In genomic region chr15:83107841-83108181, GRCh38 we compare ENCODE assay signal across 9 cellular contexts. TPM values are rescaled to one million over a fixed set of nuclear protein-coding genes. Genes with fewer than 3 reads are reported as not detected.
DNase-seq lines count a peak whose midpoint lies in the region; ATAC-seq, FAIRE-seq and TF ChIP-seq lines count a peak whose summit lies in the region.
"Had no signal": no experiment of that assay in that cellular context is flagged by ENCODE, and none has a peak within 500 bp of the region (broad histone marks: within the 10 kb centered on the region; RNA-seq: fewer than 3 reads in every experiment).

No MANE protein-coding gene starts in this region.

- H3K79me2 ChIP-seq in DND-41 (ENCODE audit: insufficient read depth, low read length), result no peaks in the 10 kb centered on the region
- H3K79me2 ChIP-seq in endothelial cell of umbilical vein (ENCODE audit: control insufficient read depth, insufficient read depth, low read length), result peaks cover 26% of the 10 kb centered on the region

- H3K27ac ChIP-seq in DND-41 (ENCODE audit: low read length), result peak overlapping the region; percentile 61; the same call in 1 of the 2 replicates
- peak overlapping the region; percentile 95 for H3K27ac ChIP-seq in endothelial cell of umbilical vein (ENCODE audit: insufficient read depth, low read depth, low read length)
- H3K27ac ChIP-seq in neutrophil, result peak overlapping the region; percentile 97

- H3K9ac ChIP-seq in DND-41 (ENCODE audit: low read depth, low read length), result peak overlapping the region; percentile 43
- peak overlapping the region; percentile 94 for H3K9ac ChIP-seq in endothelial cell of umbilical vein (replicated peaks; ENCODE audit: extremely low read depth, insufficient read depth, low read length)

- H3K9me3 ChIP-seq in DND-41 (ENCODE audit: insufficient read depth, low read length, severe bottlenecking) (no peaks in the 10 kb centered on the region), endothelial cell of umbilical vein (replicated peaks; ENCODE audit: control insufficient read depth, insufficient read depth, low read length) (no peaks in the 10 kb centered on the region), neutrophil (no peaks in the 10 kb centered on the region)

- H3K27me3 ChIP-seq in DND-41 (ENCODE audit: insufficient read depth, low read length, poor library complexity) (no peaks in the 10 kb centered on the region), endothelial cell of umbilical vein (ENCODE audit: control insufficient read depth in 2 of 2, insufficient read depth in 2 of 2, low read length in 2 of 2) (no peaks in the 10 kb centered on the region), neutrophil (no peaks in the 10 kb centered on the region)

- H3K4me2 ChIP-seq in DND-41 (ENCODE audit: insufficient read depth, low read length) (peak overlapping the region; percentile 66), endothelial cell of umbilical vein (ENCODE audit: insufficient read depth, low read length) (peak overlapping the region; percentile 77)

- H3K36me3 ChIP-seq in DND-41 (ENCODE audit: insufficient read depth, low read length) (no peaks in the 10 kb centered on the region), endothelial cell of umbilical vein (ENCODE audit: control insufficient read depth in 2 of 2, extremely low read depth in 1 of 2, insufficient read depth in 2 of 2, low read length in 2 of 2) (no peaks in the 10 kb centered on the region), neutrophil (peaks cover 9% of the 10 kb centered on the region)

- peak overlapping the region in 1 of 2 experiments; percentile 56; a peak in 2 of 4 replicates for H3K4me3 ChIP-seq in DND-41 (ENCODE audit: low read depth in 1 of 2, low read length in 2 of 2)
- peak overlapping the region; percentile 16; the same call in 1 of the 2 replicates for H3K4me3 ChIP-seq in LNCaP clone FGC (ENCODE audit: low read depth, low read length)
- peak overlapping the region; percentile 55 to 77 (median 56) for H3K4me3 ChIP-seq in endothelial cell of umbilical vein (replicated peaks in 1 of 3; ENCODE audit: insufficient read depth in 1 of 3, low read depth in 1 of 3, low read length in 3 of 3)
- peak overlapping the region; percentile 91 to 93 for H3K4me3 ChIP-seq in neutrophil (ENCODE audit: low read depth in 1 of 2, low read length in 1 of 2)

- H3K9me1 ChIP-seq in endothelial cell of umbilical vein (replicated peaks; ENCODE audit: control insufficient read depth, extremely low read depth, insufficient read depth, low read length), result no peaks in the 10 kb centered on the region

- dilution Hi-C loops in endothelial cell of umbilical vein (cut with MboI; ENCODE audit: extremely low pct_ligation_motif_present, low sequenced_read_pairs), result no loop called here

- TSS peak; percentile 32 for BruUV-seq in endothelial cell of umbilical vein (replicated peaks; lab: Mats Ljungman, UMichigan)

- DNase-seq in DND-41, result no peak
- DNase-seq in LNCaP clone FGC (ENCODE audit: low read depth), result no peak
- no peak for DNase-seq in endothelial cell of umbilical vein (ENCODE audit: low read depth, low spot score)
- DNase-seq in stimulated activated CD4-positive, alpha-beta T cell treated with anti-CD3 and anti-CD28 coated beads, Interleukin-4, amount 100 ng/mL, for 24 hours, result no peak
- no peak for DNase-seq in NAMALWA (ENCODE audit: low spot score)
- no peak for DNase-seq in DMS153 (lab: John Stamatoyannopoulos, UW)

- ATAC-seq in DND-41 (ENCODE audit: insufficient read depth, low read depth) (no peak), GM21528 (IDR thresholded peaks at IDR 0.05; ENCODE audit: low FRiP score, unreplicated experiment) (no peak)

- no peak for TF ChIP-seq POLR2A in endothelial cell of umbilical vein (IDR thresholded peaks at IDR 0.05; ENCODE audit: low read depth, low read length)

- no peak for FAIRE-seq in endothelial cell of umbilical vein (lab: Jason Lieb, UNC)

- POLR2A ChIA-PET in endothelial cell of umbilical vein (lab: Charles Lee), result interaction anchor here (1.5 kb wide), 1 partner anchor 15 kb away, joined by 4 read pairs; no protein-coding TSS in a partner anchor

- H4K20me1 ChIP-seq in DND-41 (ENCODE audit: insufficient read depth, low read length), result no peaks in the 10 kb centered on the region
- no peaks in the 10 kb centered on the region for H4K20me1 ChIP-seq in endothelial cell of umbilical vein (replicated peaks; ENCODE audit: control insufficient read depth, extremely low read depth, insufficient read depth, low read length)

- H3K4me1 ChIP-seq in DND-41 (ENCODE audit: insufficient read depth, low read length) (peaks cover 26% of the 10 kb centered on the region), endothelial cell of umbilical vein (ENCODE audit: control insufficient read depth, extremely low read depth, insufficient read depth, low read length) (peaks cover 49% of the 10 kb centered on the region), neutrophil (ENCODE audit: control insufficient read depth in 1 of 2, insufficient read depth in 1 of 2, low read depth in 1 of 2, low read length in 1 of 2) (peaks cover 24 to 27% of the 10 kb centered on the region in 2 experiments)

- H2AFZ ChIP-seq in DND-41 (ENCODE audit: low read depth, low read length), result peak overlapping the region; percentile 16
- H2AFZ ChIP-seq in endothelial cell of umbilical vein (ENCODE audit: low read depth, low read length), result peak overlapping the region; percentile 63

- CTCF ChIA-PET in endothelial cell of umbilical vein (lab: Charles Lee), result interaction anchor here (1.1 to 2.2 kb wide), 4 partner anchors 14 to 97 kb away, joined by 3 to 11 read pairs (median 6); partner anchors contain the start of genes BTBD1 and C15orf40

- TF ChIP-seq CTCF in DND-41 (IDR thresholded peaks at IDR 0.05; ENCODE audit: borderline replicate concordance, extremely low read depth, low read length, poor library complexity, severe bottlenecking) (no peak), LNCaP clone FGC (IDR thresholded peaks at IDR 0.05; ENCODE audit: control insufficient read depth, extremely low read depth, insufficient read depth) (no peak), endothelial cell of umbilical vein (IDR thresholded peaks at IDR 0.05; ENCODE audit: extremely low read depth in 1 of 2, insufficient read depth in 1 of 2, low read depth in 1 of 2, low read length in 2 of 2) (no peak), neutrophil (IDR thresholded peaks at IDR 0.05) (no peak)

- intact Hi-C loops in endothelial cell of umbilical vein (cut with micrococcal nuclease), result loop anchor here (1.0 kb wide), 5 partner anchors 16 to 98 kb away; partner anchors contain the start of genes BTBD1 and C15orf40

TF ChIP-seq in endothelial cell of umbilical vein, 7 proteins besides CTCF, POLR2A, EP300 and RAD21:
- TF ChIP-seq EZH2 (IDR thresholded peaks at IDR 0.05; ENCODE audit: borderline replicate concordance, low read depth, low read length, severe bottlenecking), result no peak
- no peak for TF ChIP-seq FOS (IDR thresholded peaks at IDR 0.05; ENCODE audit: borderline replicate concordance, insufficient read depth, low read length)
- no peak for TF ChIP-seq JUN (IDR thresholded peaks at IDR 0.05; ENCODE audit: borderline replicate concordance, insufficient read depth, insufficient read length, low read depth)
- TF ChIP-seq POLR2AphosphoS5 (IDR thresholded peaks at IDR 0.05; ENCODE audit: insufficient read depth, low read depth, low read length), result no peak
- no peak for TF ChIP-seq MYC (IDR thresholded peaks at IDR 0.05; ENCODE audit: low read depth, low read length)
- no peak for TF ChIP-seq GATA2 (IDR thresholded peaks at IDR 0.05; ENCODE audit: insufficient read depth, insufficient read length, low read depth, low read length)

RNA-seq across cellular contexts. Expression of gene TM6SF1, which starts 0.4 kb away (rescaled TPM):
- 26.5 and 26.8 TPM in 2 replicates for total RNA-seq in endothelial cell of umbilical vein
- polyA plus RNA-seq in endothelial cell of umbilical vein, result 33.0 and 38.0 TPM in 2 replicates
- polyA plus RNA-seq in endothelial cell of umbilical vein (2011; cell fraction: cytosol; rRNA removed), result 25.8 and 29.4 TPM in 2 replicates
- polyA plus RNA-seq in endothelial cell of umbilical vein (2011; cell fraction: nucleus; rRNA removed), result 35.0 and 41.6 TPM in 2 replicates
- 25.7 and 29.6 TPM in 2 replicates for polyA plus RNA-seq in endothelial cell of umbilical vein (2012)
- 33.7 and 43.8 TPM in 2 replicates for polyA minus RNA-seq in endothelial cell of umbilical vein
- not detected for polyA minus RNA-seq in endothelial cell of umbilical vein (2011; cell fraction: cytosol; rRNA and poly(A)+ RNA removed)
- polyA minus RNA-seq in endothelial cell of umbilical vein (2011; cell fraction: nucleus; rRNA and poly(A)+ RNA removed), result 25.5 and 26.6 TPM in 2 replicates
- total RNA-seq: renal cortical epithelial cell had no signal

RNA-seq across cellular contexts. Expression of gene BTBD1, which starts 40.8 kb away (rescaled TPM):
- total RNA-seq in endothelial cell of umbilical vein, result 56.9 and 58.0 TPM in 2 replicates
- polyA plus RNA-seq in endothelial cell of umbilical vein, result 28.0 and 30.8 TPM in 2 replicates
- polyA plus RNA-seq in endothelial cell of umbilical vein (2011; cell fraction: cytosol; rRNA removed), result 30.4 and 32.0 TPM in 2 replicates
- polyA plus RNA-seq in endothelial cell of umbilical vein (2011; cell fraction: nucleus; rRNA removed), result 24.7 and 30.5 TPM in 2 replicates
- polyA plus RNA-seq in endothelial cell of umbilical vein (2012), result 38.6 and 58.5 TPM in 2 replicates
- polyA minus RNA-seq in endothelial cell of umbilical vein, result 51.7 and 56.0 TPM in 2 replicates
- 87.7 TPM for polyA minus RNA-seq in endothelial cell of umbilical vein (2011; cell fraction: cytosol; rRNA and poly(A)+ RNA removed)
- 31.8 and 35.3 TPM in 2 replicates for polyA minus RNA-seq in endothelial cell of umbilical vein (2011; cell fraction: nucleus; rRNA and poly(A)+ RNA removed)
